ENCODE assay signal across 17 cellular contexts in genomic region chr6:161918608-161919205, GRCh38.
"Had no signal": no experiment of that assay in that cellular context is flagged by ENCODE, and none has a peak within 500 bp of the region (broad histone marks: within the 10 kb centered on the region; RNA-seq: fewer than 3 reads in every experiment).

No MANE protein-coding gene starts in this region.

- H3K27me3 Mint-ChIP-seq: naive B cell; progenitor cell of endocrine pancreas; stimulated activated memory B cell treated with anti-CD40 and anti-IgM and Interleukin-4, amounts not matched to agents 10 μg/mL and 1 μg/mL and 100 μg/mL, for 72 hours; type B pancreatic cell had no signal

- H3K4me3 Mint-ChIP-seq: activated T-helper 1 cell treated with anti-CD3 and anti-CD28 coated beads, Interleukin-12 subunit alpha, Interleukin-12 subunit beta, Interleukin-2, Interleukin-4 antibody, amounts not matched to agents 30 ng/mL and 10 ng/mL and 1 ng/mL, durations not matched to agents 14 hours and 24 hours and 36 hours; naive B cell; neural progenitor cell; stimulated activated memory B cell treated with anti-CD40 and anti-IgM and Interleukin-4, amounts not matched to agents 10 μg/mL and 1 μg/mL and 100 μg/mL, for 72 hours; type B pancreatic cell had no signal

- FAIRE-seq: small intestine had no signal

- DNase-seq: activated CD4-positive, alpha-beta T cell treated with anti-CD3 and anti-CD28 coated beads for 1 hour; activated gamma-delta T cell treated with Interleukin-2 at 50 U/mL for 16 hours; activated T-cell treated with anti-CD3 and anti-CD28 coated beads for 4 hours; adrenal gland; mucosa of descending colon; naive B cell; right lobe of liver; small intestine; stimulated activated CD4-positive, alpha-beta T cell treated with anti-CD3 and anti-CD28 coated beads, Interleukin-4, amount 100 ng/mL, for 24 hours; testis; WERI-Rb-1 had no signal

- H3K4me2 ChIP-seq: neural progenitor cell had no signal

- H3K36me3 ChIP-seq: adrenal gland, neural progenitor cell, right lobe of liver, WERI-Rb-1 had no signal

- H3K36me3 Mint-ChIP-seq: activated naive CD4-positive, alpha-beta T cell treated with anti-CD3 and anti-CD28 coated beads, Interleukin-2, amount 50 U/mL, for 72 hours; naive B cell; neural progenitor cell; stimulated activated memory B cell treated with anti-CD40 and anti-IgM and Interleukin-4, amounts not matched to agents 10 μg/mL and 1 μg/mL and 100 μg/mL, for 72 hours; type B pancreatic cell had no signal

- H2AFZ ChIP-seq: neural progenitor cell had no signal

- H3K27ac ChIP-seq: adrenal gland, neural progenitor cell, right lobe of liver, testis, WERI-Rb-1 had no signal

- H3K4me3 ChIP-seq: adrenal gland, mucosa of descending colon, neural progenitor cell, right lobe of liver, testis had no signal

- H3K27me3 ChIP-seq: adrenal gland, neural progenitor cell, right lobe of liver, testis had no signal

- H3K9ac ChIP-seq: neural progenitor cell had no signal

- H3K9me3 Mint-ChIP-seq: activated naive CD4-positive, alpha-beta T cell treated with anti-CD3 and anti-CD28 coated beads, Interleukin-2, amount 50 U/mL, for 72 hours; activated T-helper 1 cell treated with anti-CD3 and anti-CD28 coated beads, Interleukin-12 subunit alpha, Interleukin-12 subunit beta, Interleukin-2, Interleukin-4 antibody, amounts not matched to agents 30 ng/mL and 10 ng/mL and 1 ng/mL, durations not matched to agents 14 hours and 24 hours and 36 hours; neural progenitor cell; stimulated activated memory B cell treated with anti-CD40 and anti-IgM and Interleukin-4, amounts not matched to agents 10 μg/mL and 1 μg/mL and 100 μg/mL, for 72 hours; type B pancreatic cell had no signal

- H3K9me3 ChIP-seq: adrenal gland, mucosa of descending colon, right lobe of liver, testis had no signal

- H3K27ac Mint-ChIP-seq: activated naive CD4-positive, alpha-beta T cell treated with anti-CD3 and anti-CD28 coated beads, Interleukin-2, amount 50 U/mL, for 72 hours; activated T-helper 1 cell treated with anti-CD3 and anti-CD28 coated beads, Interleukin-12 subunit alpha, Interleukin-12 subunit beta, Interleukin-2, Interleukin-4 antibody, amounts not matched to agents 30 ng/mL and 10 ng/mL and 1 ng/mL, durations not matched to agents 14 hours and 24 hours and 36 hours; naive B cell; neural progenitor cell; progenitor cell of endocrine pancreas; stimulated activated memory B cell treated with anti-CD40 and anti-IgM and Interleukin-4, amounts not matched to agents 10 μg/mL and 1 μg/mL and 100 μg/mL, for 72 hours; type B pancreatic cell had no signal

- ATAC-seq: activated naive CD4-positive, alpha-beta T cell treated with anti-CD3 and anti-CD28 coated beads, Interleukin-2, amount 50 U/mL, for 72 hours; mucosa of descending colon; right lobe of liver; stimulated activated memory B cell treated with anti-CD40 and anti-IgM and Interleukin-4, amounts not matched to agents 10 μg/mL and 1 μg/mL and 100 μg/mL, for 72 hours had no signal

- H3K4me1 Mint-ChIP-seq: naive B cell; stimulated activated memory B cell treated with anti-CD40 and anti-IgM and Interleukin-4, amounts not matched to agents 10 μg/mL and 1 μg/mL and 100 μg/mL, for 72 hours had no signal
